In genomic region chr6:127301199-127301700, GRCh38 we compare ENCODE assay signal across 22 cellular contexts. TPM values are rescaled to one million over a fixed set of nuclear protein-coding genes. Genes with fewer than 3 reads are reported as not detected.
DNase-seq lines count a peak whose midpoint lies in the region; ATAC-seq, FAIRE-seq and TF ChIP-seq lines count a peak whose summit lies in the region.
"Had no signal": no experiment of that assay in that cellular context is flagged by ENCODE, and none has a peak within 500 bp of the region (broad histone marks: within the 10 kb centered on the region; RNA-seq: fewer than 3 reads in every experiment).

No MANE protein-coding gene starts in this region.

- peaks cover 40% of the 10 kb centered on the region for H3K4me1 Mint-ChIP-seq in CD4-positive, alpha-beta T cell (ENCODE audit: low read depth)

- POLR2A ChIA-PET in IMR-90 (lab: Charles Lee; ENCODE audit: unreplicated experiment) (no interaction called here), endothelial cell of umbilical vein (lab: Charles Lee) (interaction anchor here (0.7 to 1.7 kb wide), 2 partner anchors 35 to 41 kb away, joined by 3 to 7 read pairs; partner anchors contain the start of gene RNF146)
- POLR2A ChIA-PET in CD4-positive, alpha-beta T cell (lab: Charles Lee) = no interaction called here

- no peak overlapping the region for H3K23ac ChIP-seq in IMR-90 (ENCODE audit: low read depth, low read length)

- H3K36me3 ChIP-seq in IMR-90 (ENCODE audit: control insufficient read depth, insufficient read depth, low read length) = peaks cover 4% of the 10 kb centered on the region; the same call in 1 of the 2 replicates
- no peaks in the 10 kb centered on the region for H3K36me3 ChIP-seq in endothelial cell of umbilical vein (ENCODE audit: control insufficient read depth in 2 of 2, extremely low read depth in 1 of 2, insufficient read depth in 2 of 2, low read length in 2 of 2)
- no peaks in the 10 kb centered on the region for H3K36me3 ChIP-seq in pancreas
- H3K36me3 ChIP-seq: cardiac muscle cell had no signal

- peaks cover 29% of the 10 kb centered on the region for H3K36me3 Mint-ChIP-seq in CD4-positive, alpha-beta T cell (ENCODE audit: low read depth)

- H3K9me3 Mint-ChIP-seq in CD4-positive, alpha-beta T cell = no peaks in the 10 kb centered on the region
- H3K9me3 Mint-ChIP-seq: CD8-positive, alpha-beta memory T cell; T-cell had no signal

- H3K4me1 ChIP-seq in IMR-90 (ENCODE audit: control insufficient read depth, insufficient read depth, low read length) (no peaks in the 10 kb centered on the region; the same call in none of the 2 replicates), endothelial cell of umbilical vein (ENCODE audit: control insufficient read depth, extremely low read depth, insufficient read depth, low read length) (peaks cover 29% of the 10 kb centered on the region), pancreas (peaks cover 0 to 14% (median 12%) of the 10 kb centered on the region in 3 donors)

- H4K20me1 ChIP-seq in IMR-90 (ENCODE audit: insufficient read depth, low read length) (peaks cover 6% of the 10 kb centered on the region; the same call in 1 of the 2 replicates), endothelial cell of umbilical vein (replicated peaks; ENCODE audit: control insufficient read depth, extremely low read depth, insufficient read depth, low read length) (peaks cover 7% of the 10 kb centered on the region)

- no peak overlapping the region for H2BK20ac ChIP-seq in IMR-90 (ENCODE audit: low read depth, low read length)

- no peak overlapping the region for H4K91ac ChIP-seq in IMR-90 (ENCODE audit: insufficient read depth, low read depth, low read length)

- no peak for TF ChIP-seq RAD21 in IMR-90 (IDR thresholded peaks at IDR 0.05; ENCODE audit: low read length)

- CTCF ChIA-PET in IMR-90 (lab: Yijun Ruan, JAX) (interaction anchor here (1.0 kb wide), 2 partner anchors 15 to 215 kb away, joined by 3 to 6 read pairs; no protein-coding TSS in a partner anchor), endothelial cell of umbilical vein (lab: Charles Lee) (interaction anchor here (1.1 to 5.7 kb wide), 20 partner anchors 10 to 388 kb away, joined by 3 to 93 read pairs (median 6); partner anchors contain the start of genes ECHDC1, KIAA0408 and RNF146)
- CTCF ChIA-PET in CD4-positive, alpha-beta T cell (lab: Charles Lee) = interaction anchor here (1.3 to 3.9 kb wide), 3 partner anchors 35 to 238 kb away, joined by 4 to 17 read pairs (median 5); partner anchors contain the start of gene RNF146

- no peak overlapping the region for H3K4ac ChIP-seq in IMR-90 (ENCODE audit: low read depth, low read length)

- intact Hi-C loops in IMR-90 (cut with micrococcal nuclease) (loop anchor here (2.0 to 5.0 kb wide), 3 partner anchors 42 to 216 kb away; partner anchors contain the start of genes ECHDC1 and MTCL3), endothelial cell of umbilical vein (cut with micrococcal nuclease) (loop anchor here (2.0 kb wide), 1 partner anchor 34 kb away; the partner anchor contains the start of gene RNF146), pancreas (cut with DNase I) (loop anchor here in 1 of 3 donors (10.0 kb wide), 1 partner anchor 144 kb away; no protein-coding TSS in a partner anchor)
- intact Hi-C loops in CD4-positive, alpha-beta T cell (cut with DNase I, micrococcal nuclease) = loop anchor here (2.0 to 5.0 kb wide), 3 partner anchors 41 to 236 kb away; partner anchors contain the start of gene ECHDC1 (in 1 of the 2)

- no peak overlapping the region for H2AK9ac ChIP-seq in IMR-90 (replicated peaks; ENCODE audit: low read depth, low read length, poor library complexity)

- H3K27ac Mint-ChIP-seq in CD4-positive, alpha-beta T cell = no peak overlapping the region
- H3K27ac Mint-ChIP-seq: activated CD8-positive, alpha-beta memory T cell treated with anti-CD3 and anti-CD28 coated beads, Interleukin-2, amount 10 ng/mL, durations not matched to agents 7 days and 5 days; CD8-positive, alpha-beta memory T cell; T-cell had no signal

- H2BK15ac ChIP-seq in IMR-90 (ENCODE audit: low read depth, low read length) = no peak overlapping the region

- no peak overlapping the region for H3K27ac ChIP-seq in IMR-90 (ENCODE audit: insufficient read depth, low read length)
- H3K27ac ChIP-seq in endothelial cell of umbilical vein (ENCODE audit: insufficient read depth, low read depth, low read length) = peak overlapping the region; percentile 32
- peak overlapping the region in 1 of 4 donors; percentile 19 for H3K27ac ChIP-seq in pancreas
- H3K27ac ChIP-seq in CD4-positive, alpha-beta T cell (ENCODE audit: low read depth, low read length) = no peak overlapping the region

- BruUV-seq in IMR-90 (replicated peaks; lab: Mats Ljungman, UMichigan) (no TSS peak), endothelial cell of umbilical vein (replicated peaks; lab: Mats Ljungman, UMichigan) (no TSS peak)

- H2BK120ac ChIP-seq in IMR-90 (ENCODE audit: low read depth, low read length) = no peak overlapping the region

- H3K18ac ChIP-seq in IMR-90 (ENCODE audit: low read depth, low read length) = peak overlapping the region; percentile 1; the same call in 1 of the 2 replicates

- H3K27me3 ChIP-seq in IMR-90 (ENCODE audit: control insufficient read depth, insufficient read depth, low read length) = no peaks in the 10 kb centered on the region
- H3K27me3 ChIP-seq in endothelial cell of umbilical vein (ENCODE audit: control insufficient read depth in 2 of 2, insufficient read depth in 2 of 2, low read length in 2 of 2) = no peaks in the 10 kb centered on the region
- no peaks in the 10 kb centered on the region for H3K27me3 ChIP-seq in pancreas
- H3K27me3 ChIP-seq in CD4-positive, alpha-beta T cell (ENCODE audit: control insufficient read depth, insufficient read depth, low read length) = no peaks in the 10 kb centered on the region
- H3K27me3 ChIP-seq: cardiac muscle cell had no signal

- no peak for TF ChIP-seq POLR2A in IMR-90 (IDR thresholded peaks at IDR 0.05; ENCODE audit: low read depth, low read length)
- no peak for TF ChIP-seq POLR2A in endothelial cell of umbilical vein (IDR thresholded peaks at IDR 0.05; ENCODE audit: low read depth, low read length)

- H3K4me3 ChIP-seq in IMR-90 (ENCODE audit: insufficient read depth, low read depth, low read length) (no peak overlapping the region), endothelial cell of umbilical vein (replicated peaks in 1 of 3; ENCODE audit: insufficient read depth in 1 of 3, low read depth in 1 of 3, low read length in 3 of 3) (no peak overlapping the region), pancreas (no peak overlapping the region)
- H3K4me3 ChIP-seq: cardiac muscle cell had no signal

- H3K9ac ChIP-seq in IMR-90 (ENCODE audit: low read depth, low read length) (no peak overlapping the region), endothelial cell of umbilical vein (replicated peaks; ENCODE audit: extremely low read depth, insufficient read depth, low read length) (peak overlapping the region; percentile 31)

- H2AFZ ChIP-seq in IMR-90 (replicated peaks; ENCODE audit: low read length, poor library complexity) (no peak overlapping the region), endothelial cell of umbilical vein (ENCODE audit: low read depth, low read length) (no peak overlapping the region)

- H4K5ac ChIP-seq in IMR-90 (ENCODE audit: low read depth, low read length) = no peak overlapping the region

- peak overlapping the region; percentile 65 for H2BK5ac ChIP-seq in IMR-90 (ENCODE audit: low read depth, low read length, poor library complexity, severe bottlenecking)

- no peak overlapping the region for H4K8ac ChIP-seq in IMR-90 (ENCODE audit: low read depth in 2 of 2, low read length in 2 of 2)

- ATAC-seq in IMR-90 (ENCODE audit: low read depth) = no peak
- peak; percentile 35 to 68 (median 57) for ATAC-seq in pancreas
- ATAC-seq in HG03460 (IDR thresholded peaks at IDR 0.05; ENCODE audit: unreplicated experiment) = no peak
- no peak for ATAC-seq in CD4-positive, alpha-beta T cell (ENCODE audit: poor library complexity)
- ATAC-seq: activated CD8-positive, alpha-beta memory T cell treated with anti-CD3 and anti-CD28 coated beads, Interleukin-2, amount 10 ng/mL, durations not matched to agents 7 days and 5 days; T-cell had no signal

- no peaks in the 10 kb centered on the region for H3K27me3 Mint-ChIP-seq in CD4-positive, alpha-beta T cell
- H3K27me3 Mint-ChIP-seq: activated CD8-positive, alpha-beta memory T cell treated with anti-CD3 and anti-CD28 coated beads, Interleukin-2, amount 10 ng/mL, durations not matched to agents 7 days and 5 days; CD8-positive, alpha-beta memory T cell; T-cell had no signal

- TF ChIP-seq CTCF in IMR-90 (conservative IDR thresholded peaks at IDR 0.05; ENCODE audit: low read depth, low read length) (no peak), endothelial cell of umbilical vein (IDR thresholded peaks at IDR 0.05; ENCODE audit: extremely low read depth in 1 of 2, insufficient read depth in 1 of 2, low read depth in 1 of 2, low read length in 2 of 2) (no peak), pancreas (IDR thresholded peaks at IDR 0.05) (no peak)
- TF ChIP-seq CTCF in CD4-positive, alpha-beta T cell (IDR thresholded peaks at IDR 0.05) = no peak

- H3K9me1 ChIP-seq in IMR-90 (ENCODE audit: insufficient read depth, low read length) (peaks cover 6% of the 10 kb centered on the region; the same call in 1 of the 2 replicates), endothelial cell of umbilical vein (replicated peaks; ENCODE audit: control insufficient read depth, extremely low read depth, insufficient read depth, low read length) (no peaks in the 10 kb centered on the region)

- H3K4me3 Mint-ChIP-seq in CD4-positive, alpha-beta T cell = no peak overlapping the region
- H3K4me3 Mint-ChIP-seq: activated CD8-positive, alpha-beta memory T cell treated with anti-CD3 and anti-CD28 coated beads, Interleukin-2, amount 10 ng/mL, durations not matched to agents 7 days and 5 days; CD8-positive, alpha-beta memory T cell; T-cell had no signal

- no peaks in the 10 kb centered on the region for H3K9me3 ChIP-seq in IMR-90 (ENCODE audit: control insufficient read depth, insufficient read depth, low read length)
- H3K9me3 ChIP-seq in endothelial cell of umbilical vein (replicated peaks; ENCODE audit: control insufficient read depth, insufficient read depth, low read length) = no peaks in the 10 kb centered on the region
- no peaks in the 10 kb centered on the region for H3K9me3 ChIP-seq in pancreas
- H3K9me3 ChIP-seq in CD4-positive, alpha-beta T cell (ENCODE audit: control insufficient read depth, low read length) = no peaks in the 10 kb centered on the region

- H3K56ac ChIP-seq in IMR-90 (ENCODE audit: extremely low read depth, insufficient read depth, low read length) = no peak overlapping the region

- WGBS in IMR-90 (ENCODE audit: extremely low coverage in 2 of 2, insufficient read length in 1 of 2), 2 experiments = no CpG with 5 or more reads among the region's 6 CpGs
- 50 to 52% methylated on average over 6 of the region's 6 CpGs for WGBS in pancreas, 2 donors

- FAIRE-seq in endothelial cell of umbilical vein (lab: Jason Lieb, UNC) (peak; percentile 67), pancreas (lab: Jason Lieb, UNC) (no peak)
- FAIRE-seq: small intestine, urothelium cell line had no signal

- DNase-seq in NOMO-1 treated with DMSO at 0.1 percent for 48 hours (lab: John Stamatoyannopoulos, UW; ENCODE audit: unreplicated experiment) (peak; percentile 3), NOMO-1 treated with dmso at 0.1 percent for 144 hours (lab: John Stamatoyannopoulos, UW; ENCODE audit: unreplicated experiment) (no peak), IMR-90 (peak; percentile 65), endothelial cell of umbilical vein (ENCODE audit: low read depth, low spot score) (peak; percentile 77), pancreas (no peak), NCI-H524 (lab: John Stamatoyannopoulos, UW) (no peak)
- no peak for DNase-seq in CD4-positive, alpha-beta T cell
- DNase-seq: 8988T; activated CD8-positive, alpha-beta memory T cell treated with anti-CD3 and anti-CD28 coated beads, Interleukin-2, amount 10 ng/mL, durations not matched to agents 7 days and 5 days; activated naive CD4-positive, alpha-beta T cell; CD8-positive, alpha-beta memory T cell; effector CD8-positive, alpha-beta T cell; GOT3; left cardiac atrium; NCI-H1417; NCI-H345; NK-92 treated with Interleukin-12 subunit alpha and Interleukin-12 subunit beta, amount 100 ng/mL, for 24 hours; small intestine; T-cell had no signal

- peaks cover 6 to 30% of the 10 kb centered on the region in 2 experiments; a peak in 2 of 4 replicates for H3K79me1 ChIP-seq in IMR-90 (ENCODE audit: low read depth in 1 of 2, low read length in 2 of 2)

- dilution Hi-C loops in IMR-90 (cut with HindIII; ENCODE audit: low sequenced_read_pairs, unreplicated experiment) = no loop called here
- dilution Hi-C loops in endothelial cell of umbilical vein (cut with MboI; ENCODE audit: extremely low pct_ligation_motif_present, low sequenced_read_pairs) = no loop called here

- no peak overlapping the region for H2AK5ac ChIP-seq in IMR-90 (ENCODE audit: low read depth, low read length)

- H3K79me2 ChIP-seq in endothelial cell of umbilical vein (ENCODE audit: control insufficient read depth, insufficient read depth, low read length) = peaks cover 1% of the 10 kb centered on the region

- no peak overlapping the region for H3K14ac ChIP-seq in IMR-90 (replicated peaks; ENCODE audit: low read depth, low read length)

- in situ Hi-C loops in IMR-90 (cut with MboI; ENCODE audit: low sequenced_read_pairs) = loop anchor here (5.0 to 10.0 kb wide), 2 partner anchors 164 to 236 kb away; no protein-coding TSS in a partner anchor

- H3K4me2 ChIP-seq in IMR-90 (ENCODE audit: low read depth, low read length) (peak overlapping the region; percentile 45; the same call in 1 of the 2 replicates), endothelial cell of umbilical vein (ENCODE audit: insufficient read depth, low read length) (peak overlapping the region; percentile 75)

RNA-seq across cellular contexts. Expression of gene RNF146, which starts 34.6 kb away (rescaled TPM):
- total RNA-seq in IMR-90 (2012; rRNA removed) (24.0 and 35.0 TPM in 2 replicates), endothelial cell of umbilical vein (43.8 and 48.1 TPM in 2 replicates), pancreas (10 to 100 TPM in 4 of 6 donors, 1 to 10 TPM in 2; 8.7 to 24.7 (median 13.1) TPM)
- polyA plus RNA-seq in IMR-90 (2012; rRNA removed) (26.6 and 32.2 TPM in 2 replicates), endothelial cell of umbilical vein (29.2 and 37.5 TPM in 2 replicates), pancreas (10 to 100 TPM; 17.0 to 28.6 TPM)
- 6.4 and 11.1 TPM in 2 replicates for polyA plus RNA-seq in IMR-90 (2012; cell fraction: cytosol; rRNA removed)
- polyA plus RNA-seq in IMR-90 (2012; cell fraction: nucleus; rRNA removed; ENCODE audit: low replicate concordance) = 12.5 and 109 TPM in 2 replicates
- polyA plus RNA-seq in endothelial cell of umbilical vein (2011; cell fraction: cytosol; rRNA removed) = 30.4 and 37.1 TPM in 2 replicates
- polyA plus RNA-seq in endothelial cell of umbilical vein (2011; cell fraction: nucleus; rRNA removed) = 140 and 180 TPM in 2 replicates
- polyA plus RNA-seq in endothelial cell of umbilical vein (2012) = 37.9 and 43.5 TPM in 2 replicates
- 40.6 and 43.6 TPM in 2 replicates for polyA minus RNA-seq in endothelial cell of umbilical vein
- 3.3 TPM for polyA minus RNA-seq in endothelial cell of umbilical vein (2011; cell fraction: cytosol; rRNA and poly(A)+ RNA removed)
- 50.2 and 88.2 TPM in 2 replicates for polyA minus RNA-seq in endothelial cell of umbilical vein (2011; cell fraction: nucleus; rRNA and poly(A)+ RNA removed)
- 10 to 100 TPM; 12.5 to 14.1 TPM for total RNA-seq in CD4-positive, alpha-beta T cell

RNA-seq across cellular contexts. Expression of gene ECHDC1, which starts 42.2 kb away (rescaled TPM):
- total RNA-seq in IMR-90 (2012; rRNA removed) = 40.3 and 114 TPM in 2 replicates
- 23.1 and 33.1 TPM in 2 replicates for polyA plus RNA-seq in IMR-90 (2012; rRNA removed)
- polyA plus RNA-seq in IMR-90 (2012; cell fraction: cytosol; rRNA removed) = 3.9 and 8.1 TPM in 2 replicates
- 10.2 and 12.7 TPM in 2 replicates for polyA plus RNA-seq in IMR-90 (2012; cell fraction: nucleus; rRNA removed; ENCODE audit: low replicate concordance)
- total RNA-seq in endothelial cell of umbilical vein = 36.7 and 36.8 TPM in 2 replicates
- polyA plus RNA-seq in endothelial cell of umbilical vein = 5.1 and 8.1 TPM in 2 replicates
- 17.2 and 18.6 TPM in 2 replicates for polyA plus RNA-seq in endothelial cell of umbilical vein (2011; cell fraction: cytosol; rRNA removed)
- 14.6 and 19.4 TPM in 2 replicates for polyA plus RNA-seq in endothelial cell of umbilical vein (2011; cell fraction: nucleus; rRNA removed)
- 29.9 and 48.7 TPM in 2 replicates for polyA plus RNA-seq in endothelial cell of umbilical vein (2012)
- 7.2 and 15.2 TPM in 2 replicates for polyA minus RNA-seq in endothelial cell of umbilical vein
- polyA minus RNA-seq in endothelial cell of umbilical vein (2011; cell fraction: cytosol; rRNA and poly(A)+ RNA removed) = 27.7 TPM
- 25.1 and 33.0 TPM in 2 replicates for polyA minus RNA-seq in endothelial cell of umbilical vein (2011; cell fraction: nucleus; rRNA and poly(A)+ RNA removed)
- 10 to 100 TPM; 13.9 to 27.9 (median 21.2) TPM for total RNA-seq in pancreas
- polyA plus RNA-seq in pancreas = 10 to 100 TPM; 14.0 to 20.5 TPM
- total RNA-seq in CD4-positive, alpha-beta T cell = 1 to 10 TPM; 6.5 to 7.4 TPM

Comparison
In these comparisons a context has a peak if more than half of its experiments do, and no peak if none do; other contexts are left out.
1. DNase-seq: peak in NOMO-1 treated with DMSO at 0.1 percent for 48 hours (single experiment), IMR-90 (single experiment) and endothelial cell of umbilical vein (single experiment); none in NOMO-1 treated with dmso at 0.1 percent for 144 hours (single experiment), pancreas (0 of 6), CD4-positive, alpha-beta T cell (0 of 10) and NCI-H524 (0 of 2).
2. ATAC-seq: peak in pancreas (4 of 4); none in IMR-90 (single experiment), HG03460 (single experiment) and CD4-positive, alpha-beta T cell (single experiment).